ENCODE assay signal across 8 cellular contexts in the genomic region with DNA sequence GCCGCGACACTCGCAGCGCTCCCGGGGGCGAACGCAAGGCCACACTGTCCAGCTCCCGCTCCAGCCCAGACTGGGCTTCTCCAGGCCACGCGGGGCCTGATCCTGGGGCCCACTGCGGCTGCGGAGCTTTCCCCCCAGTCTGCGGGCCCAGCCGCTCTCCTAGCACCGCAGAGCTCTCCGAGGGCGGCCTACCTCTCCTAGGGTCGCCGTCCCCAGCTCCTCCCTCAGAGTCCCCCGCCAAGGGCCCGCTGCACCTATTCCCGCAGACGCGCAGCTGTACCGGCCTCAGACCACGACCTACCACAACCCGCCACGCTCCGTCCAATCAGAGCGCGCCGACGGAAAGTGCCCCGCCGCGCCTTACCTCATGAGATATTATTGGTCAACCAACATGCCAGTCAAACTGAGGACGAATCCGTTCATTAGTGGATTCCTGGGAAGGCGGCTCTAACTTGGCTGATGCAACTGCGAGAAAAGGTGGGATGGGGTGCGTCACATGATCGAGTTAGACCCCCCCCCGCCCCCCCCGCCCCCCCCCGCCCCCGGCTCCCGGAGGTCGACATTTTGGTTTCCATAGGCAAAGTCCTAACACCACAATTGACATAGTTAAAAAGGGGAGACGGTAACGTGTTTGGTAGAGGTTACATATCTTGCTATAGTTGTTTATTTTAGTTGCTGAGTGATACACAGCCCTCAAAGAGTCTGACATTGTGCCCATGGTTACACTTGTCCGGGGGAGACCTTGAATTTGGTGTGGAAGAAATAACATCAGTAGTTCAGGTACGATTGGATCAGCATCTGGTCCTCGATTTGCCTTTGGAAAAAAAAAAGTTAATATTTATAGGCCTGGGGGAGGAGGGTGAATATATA. TPM values are rescaled to one million over a fixed set of nuclear protein-coding genes. Genes with fewer than 3 reads are reported as not detected.
A peak's percentile ranks its signal among the peaks of the same experiment; 100 is the strongest.
DNase-seq lines count a peak whose midpoint lies in the region; ATAC-seq lines count a peak whose summit lies in the region.

A gene (minus strand): TSS at position 278 of the 870 bp plus-strand sequence. CDS start 6,743 bp downstream, outside the sequence.

- H3K4me1 Mint-ChIP-seq in IgD-negative memory B cell = peaks cover 5 to 11% (median 11%) of the 10 kb centered on the region in 3 donors

- DNase-seq in DMS 273 treated with DMSO at 0.1 percent for 48 hours (lab: John Stamatoyannopoulos, UW) = peak; percentile 98
- peak; percentile 85 for DNase-seq in OCI-M2 (lab: John Stamatoyannopoulos, UW; ENCODE audit: unreplicated experiment)
- DNase-seq in activated T-cell treated with anti-CD3 and anti-CD28 coated beads for 48 hours (ENCODE audit: low read depth) = peak; percentile 92
- DNase-seq in epithelial cell of prostate (ENCODE audit: low read depth, low spot score) = peak; percentile 97
- DNase-seq in mucosa of gallbladder (ENCODE audit: low spot score) = peak; percentile 98
- DNase-seq in stimulated activated CD8-positive, alpha-beta memory T cell treated with anti-CD3 and anti-CD28 coated beads, Interleukin-4, amount 100 ng/mL, for 4 hours (ENCODE audit: low read depth in 2 of 2, low spot score in 1 of 2) = peak; percentile 81 to 92

- H3K4me3 Mint-ChIP-seq in IgD-negative memory B cell = peak within 1 kb of the TSS; percentile 88 to 100 (median 97)

- peak within 1 kb of the TSS; percentile 82 to 99 (median 90) for H3K27ac Mint-ChIP-seq in IgD-negative memory B cell

- peak within 1 kb of the TSS; percentile 92 for H3K27ac ChIP-seq in epithelial cell of prostate

- no peaks in the 10 kb centered on the region for H3K9me3 Mint-ChIP-seq in IgD-negative memory B cell

- peak; percentile 97 for ATAC-seq in GM21529 (IDR thresholded peaks at IDR 0.05; ENCODE audit: unreplicated experiment)

- H3K27me3 Mint-ChIP-seq in IgD-negative memory B cell = no peaks in the 10 kb centered on the region

- no peaks in the 10 kb centered on the region for H3K36me3 Mint-ChIP-seq in IgD-negative memory B cell

RNA-seq across cellular contexts. Expression of the gene that starts here (rescaled TPM):
- polyA plus RNA-seq in IgD-negative memory B cell = 37.6 TPM
- total RNA-seq in mucosa of gallbladder = 85.4 TPM

Comparison
In these comparisons a context has a peak if more than half of its experiments do, and no peak if none do; other contexts are left out.
1. Peak in every context shown above with its lines: DNase-seq, ATAC-seq and H3K27ac ChIP-seq.